Comparison of ENCODE assay signal across 16 cellular contexts in the genomic region with DNA sequence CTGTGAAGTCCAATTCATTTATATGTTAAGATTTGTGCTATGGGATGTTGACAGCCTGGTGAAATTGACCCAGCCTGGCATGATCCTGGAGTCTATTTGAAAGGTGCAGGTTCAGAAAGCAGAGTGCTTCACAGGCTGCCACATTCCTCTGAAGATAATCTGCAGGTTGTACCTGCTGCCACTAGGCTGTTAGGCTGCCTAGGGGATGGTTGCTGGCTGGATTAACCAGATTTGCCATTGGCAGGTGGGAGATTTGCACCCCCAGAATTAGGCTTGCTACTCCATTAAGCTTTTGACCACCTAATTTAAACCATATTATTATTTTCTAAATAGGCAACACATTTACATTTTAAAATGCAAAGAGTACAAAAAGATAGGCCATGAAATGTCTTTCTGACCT.
DNase-seq lines count a peak whose midpoint lies in the region; ATAC-seq and TF ChIP-seq lines count a peak whose summit lies in the region.
"Had no signal": no experiment of that assay in that cellular context is flagged by ENCODE, and none has a peak within 500 bp of the region (broad histone marks: within the 10 kb centered on the region; RNA-seq: fewer than 3 reads in every experiment).

No MANE protein-coding gene starts in this region.

- no peaks in the 10 kb centered on the region for H3K27me3 Mint-ChIP-seq in CD4-positive, CD25-positive, alpha-beta regulatory T cell
- H3K27me3 Mint-ChIP-seq in activated CD8-positive, alpha-beta T cell treated with anti-CD3 and anti-CD28 coated beads for 36 hours, result no peaks in the 10 kb centered on the region
- no peaks in the 10 kb centered on the region for H3K27me3 Mint-ChIP-seq in Calu3 (ENCODE audit: unreplicated experiment)

- peak overlapping the region; percentile 78 for H3K4me3 ChIP-seq in CD4-positive, CD25-positive, alpha-beta regulatory T cell (ENCODE audit: low read depth, low read length)
- H3K4me3 ChIP-seq: mucosa of descending colon, tibial nerve had no signal

- ATAC-seq in CD4-positive, CD25-positive, alpha-beta regulatory T cell (ENCODE audit: low read depth in 2 of 2), result no peak
- ATAC-seq in activated CD8-positive, alpha-beta T cell treated with anti-CD3 and anti-CD28 coated beads for 36 hours, result no peak
- ATAC-seq in GM18858 (IDR thresholded peaks at IDR 0.05; ENCODE audit: unreplicated experiment), result no peak
- ATAC-seq: left colon, mucosa of descending colon had no signal

- H3K27ac ChIP-seq in CD4-positive, CD25-positive, alpha-beta regulatory T cell (ENCODE audit: insufficient read depth, low read length, poor library complexity, severe bottlenecking), result peak overlapping the region; percentile 81
- H3K27ac ChIP-seq: parathyroid adenoma, tibial nerve had no signal

- peak overlapping the region; percentile 81 to 92 (median 88) for H3K4me3 Mint-ChIP-seq in CD4-positive, CD25-positive, alpha-beta regulatory T cell
- no peak overlapping the region for H3K4me3 Mint-ChIP-seq in activated CD8-positive, alpha-beta T cell treated with anti-CD3 and anti-CD28 coated beads for 36 hours
- no peak overlapping the region for H3K4me3 Mint-ChIP-seq in Calu3 (ENCODE audit: low read depth, unreplicated experiment)

- peaks cover 33 to 91% (median 60%) of the 10 kb centered on the region in 4 donors for H3K4me1 Mint-ChIP-seq in CD4-positive, CD25-positive, alpha-beta regulatory T cell
- H3K4me1 Mint-ChIP-seq in activated CD8-positive, alpha-beta T cell treated with anti-CD3 and anti-CD28 coated beads for 36 hours (ENCODE audit: low read depth), result peaks cover 78% of the 10 kb centered on the region
- H3K4me1 Mint-ChIP-seq in Calu3 (ENCODE audit: low read depth, unreplicated experiment), result no peaks in the 10 kb centered on the region

- no peaks in the 10 kb centered on the region for H3K36me3 ChIP-seq in CD4-positive, CD25-positive, alpha-beta regulatory T cell (ENCODE audit: control insufficient read depth, insufficient read depth, low read length)
- H3K36me3 ChIP-seq: tibial nerve had no signal

- H3K9me3 ChIP-seq in CD4-positive, CD25-positive, alpha-beta regulatory T cell (ENCODE audit: control insufficient read depth in 2 of 2, low read length in 2 of 2), result no peaks in the 10 kb centered on the region
- H3K9me3 ChIP-seq: mucosa of descending colon, tibial nerve had no signal

- CTCF ChIA-PET in activated CD8-positive, alpha-beta T cell treated with anti-CD3 and anti-CD28 coated beads for 36 hours (lab: Charles Lee), result interaction anchor here (1.0 to 9.7 kb wide), 13 partner anchors 13 to 196 kb away, joined by 3 to 97 read pairs (median 21); a partner anchor contains a TSS
- CTCF ChIA-PET in Calu3 (lab: Charles Lee), result no interaction called here

- H3K4me1 ChIP-seq in CD4-positive, CD25-positive, alpha-beta regulatory T cell (ENCODE audit: control insufficient read depth, insufficient read depth, low read length, poor library complexity, severe bottlenecking), result peaks cover 65% of the 10 kb centered on the region
- H3K4me1 ChIP-seq: parathyroid adenoma had no signal

- DNase-seq in CD4-positive, CD25-positive, alpha-beta regulatory T cell, result no peak
- no peak for DNase-seq in activated CD8-positive, alpha-beta T cell treated with anti-CD3 and anti-CD28 coated beads for 36 hours
- DNase-seq in iPS-NIHi11 (ENCODE audit: low spot score) (peak; percentile 23), AG08395 (ENCODE audit: low spot score) (no peak), SKM-1 treated with dmso at 0.1 percent for 144 hours (lab: John Stamatoyannopoulos, UW; ENCODE audit: unreplicated experiment) (no peak), Calu3 (no peak)
- DNase-seq: DMS79 treated with DMSO at 0.1 percent for 48 hours, foreskin fibroblast, left colon, mucosa of descending colon, NCI-H1105, NCI-H2171 treated with DMSO at 0.1 percent for 48 hours had no signal

- H3K27me3 ChIP-seq in CD4-positive, CD25-positive, alpha-beta regulatory T cell (ENCODE audit: control insufficient read depth, insufficient read depth, low read length), result no peaks in the 10 kb centered on the region
- H3K27me3 ChIP-seq: tibial nerve had no signal

- POLR2A ChIA-PET in activated CD8-positive, alpha-beta T cell treated with anti-CD3 and anti-CD28 coated beads for 36 hours (lab: Charles Lee), result interaction anchor here (0.6 to 8.3 kb wide), 6 partner anchors 11 to 88 kb away, joined by 3 to 70 read pairs (median 4); a partner anchor contains a TSS

- peak overlapping the region; percentile 94 to 98 (median 98) for H3K27ac Mint-ChIP-seq in CD4-positive, CD25-positive, alpha-beta regulatory T cell
- peak overlapping the region; percentile 96 for H3K27ac Mint-ChIP-seq in activated CD8-positive, alpha-beta T cell treated with anti-CD3 and anti-CD28 coated beads for 36 hours
- H3K27ac Mint-ChIP-seq in Calu3 (ENCODE audit: unreplicated experiment), result no peak overlapping the region

- H3K9me3 Mint-ChIP-seq in CD4-positive, CD25-positive, alpha-beta regulatory T cell, result peaks cover 0 to 4% (median 0%) of the 10 kb centered on the region in 7 donors
- H3K9me3 Mint-ChIP-seq in activated CD8-positive, alpha-beta T cell treated with anti-CD3 and anti-CD28 coated beads for 36 hours, result peaks cover 13% of the 10 kb centered on the region
- no peaks in the 10 kb centered on the region for H3K9me3 Mint-ChIP-seq in Calu3 (ENCODE audit: low read depth, unreplicated experiment)

- intact Hi-C loops in activated CD8-positive, alpha-beta T cell treated with anti-CD3 and anti-CD28 coated beads for 36 hours (cut with micrococcal nuclease), result no loop called here
- intact Hi-C loops in Calu3 (cut with micrococcal nuclease; ENCODE audit: unreplicated experiment), result no loop called here

- H3K36me3 Mint-ChIP-seq in CD4-positive, CD25-positive, alpha-beta regulatory T cell, result no peaks in the 10 kb centered on the region
- H3K36me3 Mint-ChIP-seq in activated CD8-positive, alpha-beta T cell treated with anti-CD3 and anti-CD28 coated beads for 36 hours (ENCODE audit: low read depth), result peaks cover 11% of the 10 kb centered on the region
- no peaks in the 10 kb centered on the region for H3K36me3 Mint-ChIP-seq in Calu3 (ENCODE audit: insufficient read depth, unreplicated experiment)

- BruUV-seq in Calu3 (replicated peaks; lab: Mats Ljungman, UMichigan), result no TSS peak

- TF ChIP-seq CTCF in GM12874 (IDR thresholded peaks at IDR 0.05; ENCODE audit: insufficient read depth, low read depth, low read length), result peak; percentile 17; the same call in 1 of the 2 replicates
- no peak for TF ChIP-seq CTCF in activated CD8-positive, alpha-beta T cell treated with anti-CD3 and anti-CD28 coated beads for 36 hours (IDR thresholded peaks at IDR 0.05)
- TF ChIP-seq CTCF in Calu3 (IDR thresholded peaks at IDR 0.05; ENCODE audit: unreplicated experiment), result no peak

Comparison
In these comparisons a context has a peak if more than half of its experiments do, and no peak if none do; other contexts are left out.
1. H3K4me3 Mint-ChIP-seq: peak in CD4-positive, CD25-positive, alpha-beta regulatory T cell (4 of 4); none in activated CD8-positive, alpha-beta T cell treated with anti-CD3 and anti-CD28 coated beads for 36 hours (single experiment) and Calu3 (single experiment).